In the genomic region with DNA sequence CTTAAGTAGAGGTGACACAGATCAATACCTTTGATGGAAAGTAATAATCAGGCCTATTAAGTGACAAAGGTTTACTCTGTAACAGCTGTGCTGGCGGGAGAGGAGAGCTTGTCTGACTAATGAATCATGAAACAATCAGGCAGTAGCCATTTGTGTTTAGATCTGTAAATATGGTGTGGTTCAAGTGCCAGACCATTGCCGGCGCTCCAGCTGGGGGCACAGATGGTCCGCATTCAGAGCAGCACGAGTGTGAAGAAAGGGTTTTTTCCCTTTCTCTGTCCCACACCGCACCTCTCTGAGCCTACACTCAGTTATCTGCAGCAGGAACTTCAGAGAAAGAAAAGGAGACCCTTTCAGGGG, we compare ENCODE assay signal across 9 cellular contexts.
DNase-seq lines count a peak whose midpoint lies in the region; ATAC-seq, FAIRE-seq and TF ChIP-seq lines count a peak whose summit lies in the region.
"Had no signal": no experiment of that assay in that cellular context is flagged by ENCODE, and none has a peak within 500 bp of the region (broad histone marks: within the 10 kb centered on the region; RNA-seq: fewer than 3 reads in every experiment).

No MANE protein-coding gene starts in this region.

- DNase-seq in NCI-H1092 treated with DMSO at 0.1 percent for 48 hours (lab: John Stamatoyannopoulos, UW) (peak; percentile 96), NCI-H446 (lab: John Stamatoyannopoulos, UW) (peak; percentile 83 to 94), dorsolateral prefrontal cortex (peak in 7 of 10 donors; percentile 20 to 87 (median 42)), superior temporal gyrus (ENCODE audit: extremely low spot score) (peak; percentile 21), iPS-NIHi11 (ENCODE audit: low spot score) (no peak), GM12892 (ENCODE audit: insufficient read length) (no peak)
- DNase-seq: activated B cell treated with CpG ODN at 0.5 μM for 24 hours had no signal

- H3K27ac ChIP-seq in dorsolateral prefrontal cortex: peak overlapping the region in 5 of 59 donors; percentile 11 to 74 (median 20)
- H3K27ac ChIP-seq: epithelial cell of prostate had no signal

- intact Hi-C loops in dorsolateral prefrontal cortex (cut with DNase I): no loop called here

- no peak for TF ChIP-seq POLR2A in GM12892 (IDR thresholded peaks at IDR 0.05; ENCODE audit: low read depth, low read length)

- H3K4me3 ChIP-seq in dorsolateral prefrontal cortex: peak overlapping the region in 9 of 59 donors; percentile 2 to 38 (median 25)

- TF ChIP-seq CTCF in dorsolateral prefrontal cortex (IDR thresholded peaks at IDR 0.05 in 54 of 56, conservative IDR thresholded peaks at IDR 0.05 in 2 of 56; ENCODE audit: low read depth in 1 of 56, partially characterized antibody in 56 of 56): no peak

- no peaks in the 10 kb centered on the region for H3K27me3 ChIP-seq in dorsolateral prefrontal cortex

- ATAC-seq in HG02981 (IDR thresholded peaks at IDR 0.05; ENCODE audit: unreplicated experiment): no peak

- FAIRE-seq in GM12892 (lab: Jason Lieb, UNC): no peak

Comparison
In these comparisons a context has a peak if more than half of its experiments do, and no peak if none do; other contexts are left out.
1. DNase-seq: peak in NCI-H1092 treated with DMSO at 0.1 percent for 48 hours (single experiment), NCI-H446 (2 of 2), dorsolateral prefrontal cortex (7 of 10) and superior temporal gyrus (single experiment); none in iPS-NIHi11 (single experiment) and GM12892 (single experiment).